8 cellular contexts compared by ENCODE assay signal in genomic region chr14:19267636-19268035, GRCh38.
DNase-seq lines count a peak whose midpoint lies in the region; ATAC-seq, FAIRE-seq and TF ChIP-seq lines count a peak whose summit lies in the region.
"Not testable (repeated sequence)": the region's sequence is repeated elsewhere in the genome, so short reads cannot be mapped to it uniquely, and the experiment has no call there.

No MANE protein-coding gene starts in this region.

- H4K20me1 ChIP-seq in HepG2 (ENCODE audit: insufficient read depth, low read length): not testable (repeated sequence)

- H3K4me1 ChIP-seq in colonic mucosa; heart right ventricle; HepG2 (ENCODE audit: insufficient read depth, low read length); ovary (ENCODE audit: insufficient read depth); gastrocnemius medialis; aorta (ENCODE audit: control insufficient read depth in 1 of 2, insufficient read depth in 2 of 2, low read length in 2 of 2): not testable (repeated sequence)

- not testable (repeated sequence) for H3K79me2 ChIP-seq in HepG2 (ENCODE audit: insufficient read depth, low read length)

- not testable (repeated sequence) for TF ChIP-seq EP300 in HepG2 (IDR thresholded peaks at IDR 0.05; ENCODE audit: low read depth in 2 of 2, low read length in 2 of 2); HepG2 (CRISPR knock-in tag; IDR thresholded peaks at IDR 0.05; ENCODE audit: borderline replicate concordance); ovary (IDR thresholded peaks at IDR 0.05)

- not testable (repeated sequence) for H3K4me3 ChIP-seq in colonic mucosa; heart right ventricle; HepG2 (replicated peaks in 1 of 3; ENCODE audit: insufficient read depth in 1 of 3, low read depth in 2 of 3, low read length in 3 of 3); ovary; gastrocnemius medialis; aorta (ENCODE audit: low read length in 2 of 2)

- not testable (repeated sequence) for H2AFZ ChIP-seq in HepG2 (ENCODE audit: low read length)

- H3K27ac ChIP-seq in colonic mucosa; heart right ventricle; HepG2 (ENCODE audit: extremely low read length, insufficient read depth, low read length); ovary; gastrocnemius medialis; aorta (ENCODE audit: low read depth in 1 of 2, low read length in 2 of 2): not testable (repeated sequence)

- WGBS in heart right ventricle, 2 donors: 91 to 93% methylated on average over 9 to 14 of the region's 16 CpGs
- 86% methylated on average over 9 of the region's 16 CpGs for WGBS in HepG2 (ENCODE audit: low lambda C conversion rate)
- WGBS in ovary, 3 donors: 83 to 91% (median 88%) methylated on average over 10 to 11 of the region's 16 CpGs
- 82 to 90% methylated on average over 9 to 10 of the region's 16 CpGs for WGBS in aorta, 2 donors

- not testable (repeated sequence) for H3K27me3 ChIP-seq in colonic mucosa; heart right ventricle; HepG2 (ENCODE audit: control insufficient read depth in 1 of 2, insufficient read depth in 2 of 2, low read length in 2 of 2); ovary; gastrocnemius medialis; aorta (ENCODE audit: control insufficient read depth in 1 of 2, insufficient read depth in 2 of 2, low read length in 1 of 2)

- TF ChIP-seq CTCF in colonic mucosa (IDR thresholded peaks at IDR 0.05); heart right ventricle (IDR thresholded peaks at IDR 0.05); HepG2 (CRISPR knock-in tag; IDR thresholded peaks at IDR 0.05); ovary (IDR thresholded peaks at IDR 0.05); gastrocnemius medialis (IDR thresholded peaks at IDR 0.05 in 4 of 5, conservative IDR thresholded peaks at IDR 0.05 in 1 of 5): not testable (repeated sequence)

- not testable (repeated sequence) for BruUV-seq in HepG2 (replicated peaks; lab: Mats Ljungman, UMichigan)

- ATAC-seq in activated T-cell treated with anti-CD3 and anti-CD28 coated beads, Interleukin-2, amount 50 U/mL, for 4 hours; heart right ventricle; gastrocnemius medialis; aorta (ENCODE audit: low FRiP score): not testable (repeated sequence)
- ATAC-seq in HepG2: peak; percentile 25; the same call in 1 of the 3 replicates

- not testable (repeated sequence) for TF ChIP-seq POLR2A in HepG2 (IDR thresholded peaks at IDR 0.05; ENCODE audit: insufficient read depth in 1 of 2, low read depth in 2 of 2, low read length in 2 of 2); ovary (IDR thresholded peaks at IDR 0.05); gastrocnemius medialis (IDR thresholded peaks at IDR 0.05)

- H3K9me3 Mint-ChIP-seq in activated T-cell treated with anti-CD3 and anti-CD28 coated beads, Interleukin-2, amount 50 U/mL, for 4 hours: not testable (repeated sequence)

- H3K36me3 ChIP-seq in colonic mucosa; heart right ventricle; HepG2 (replicated peaks in 1 of 2; ENCODE audit: control insufficient read depth in 1 of 2, insufficient read depth in 2 of 2, low read length in 2 of 2); ovary; gastrocnemius medialis; aorta (ENCODE audit: control insufficient read depth in 1 of 2, insufficient read depth in 2 of 2, low read length in 1 of 2): not testable (repeated sequence)

- in situ Hi-C loops in HepG2 (cut with HindIII; ENCODE audit: extremely low pct_ligation_motif_present, low pct_unique_long_range_greater_than_20kb); gastrocnemius medialis (cut with MboI; ENCODE audit: low sequenced_read_pairs in 4 of 4): not testable (repeated sequence)

- H3K4me2 ChIP-seq in HepG2 (ENCODE audit: low read depth, low read length): not testable (repeated sequence)

- CTCF ChIA-PET in HepG2 (lab: Yijun Ruan, JAX; ENCODE audit: low intra/inter-chr PET ratio, low total read pairs): not testable (repeated sequence)

- H3K27me3 Mint-ChIP-seq in activated T-cell treated with anti-CD3 and anti-CD28 coated beads, Interleukin-2, amount 50 U/mL, for 4 hours (ENCODE audit: low read depth): not testable (repeated sequence)

- intact Hi-C loops in colonic mucosa (cut with DNase I); heart right ventricle (cut with DNase I); HepG2 (cut with micrococcal nuclease; ENCODE audit: unreplicated experiment); ovary (cut with DNase I); gastrocnemius medialis (cut with DNase I; ENCODE audit: low total_unique reads); aorta (cut with DNase I): not testable (repeated sequence)

- H3K4me3 Mint-ChIP-seq in activated T-cell treated with anti-CD3 and anti-CD28 coated beads, Interleukin-2, amount 50 U/mL, for 4 hours: not testable (repeated sequence)

- H3K9me3 ChIP-seq in colonic mucosa; heart right ventricle; HepG2 (ENCODE audit: low read length); ovary; gastrocnemius medialis; aorta (ENCODE audit: control insufficient read depth, low read length): not testable (repeated sequence)

- FAIRE-seq in HepG2 (lab: Jason Lieb, UNC): not testable (repeated sequence)

- TF ChIP-seq RAD21 in HepG2 (CRISPR knock-in tag; IDR thresholded peaks at IDR 0.05): not testable (repeated sequence)

- not testable (repeated sequence) for H3K9ac ChIP-seq in colonic mucosa (ENCODE audit: low read depth in 2 of 2, low read length in 2 of 2); HepG2 (ENCODE audit: insufficient read depth, low read depth, low read length)

- not testable (repeated sequence) for H3K4me1 Mint-ChIP-seq in activated T-cell treated with anti-CD3 and anti-CD28 coated beads, Interleukin-2, amount 50 U/mL, for 4 hours (ENCODE audit: low read depth)

- H3K36me3 Mint-ChIP-seq in activated T-cell treated with anti-CD3 and anti-CD28 coated beads, Interleukin-2, amount 50 U/mL, for 4 hours (ENCODE audit: insufficient read depth): not testable (repeated sequence)

- peak; percentile 0 for DNase-seq in HK-2 (ENCODE audit: unreplicated experiment)
- DNase-seq in activated T-cell treated with anti-CD3 and anti-CD28 coated beads, Interleukin-2, amount 50 U/mL, for 4 hours: peak; percentile 3
- peak; percentile 10 for DNase-seq in colonic mucosa
- DNase-seq in heart right ventricle: peak; percentile 4 to 9
- not testable (repeated sequence) for DNase-seq in HepG2 (ENCODE audit: low spot score)
- peak in 4 of 5 donors; percentile 5 to 48 (median 12) for DNase-seq in ovary
- peak; percentile 1 to 4 for DNase-seq in gastrocnemius medialis
- DNase-seq in aorta: peak; percentile 41 to 76

- POLR2A ChIA-PET in HepG2 (lab: Yijun Ruan, JAX): not testable (repeated sequence)
